In genomic region chr6:105561501-105561900, GRCh38 we compare ENCODE assay signal across 11 cellular contexts.
"Had no signal": no experiment of that assay in that cellular context is flagged by ENCODE, and none has a peak within 500 bp of the region (broad histone marks: within the 10 kb centered on the region; RNA-seq: fewer than 3 reads in every experiment).

No MANE protein-coding gene starts in this region.

- DNase-seq: activated CD4-positive, CD25-positive, alpha-beta regulatory T cell; activated naive CD4-positive, alpha-beta T cell treated with anti-CD3 and anti-CD28 coated beads, Interleukin-2, amount 10 ng/mL, durations not matched to agents 7 days and 5 days; activated T-cell treated with anti-CD3 and anti-CD28 coated beads for 4 hours; adrenal gland; hypothalamus; kidney glomerular epithelial cell; right cardiac atrium; stimulated activated CD4-positive, alpha-beta T cell treated with anti-CD3 and anti-CD28 coated beads, Interleukin-4, amount 100 ng/mL, for 4 hours; stimulated activated CD8-positive, alpha-beta memory T cell treated with anti-CD3 and anti-CD28 coated beads, Interleukin-4, amount 100 ng/mL, for 48 hours; T-helper 17 cell; trophoblast cell had no signal
